9 cellular contexts compared by ENCODE assay signal in genomic region chr2:113157897-113158753, GRCh38. TPM values are rescaled to one million over a fixed set of nuclear protein-coding genes. Genes with fewer than 3 reads are reported as not detected.
DNase-seq lines count a peak whose midpoint lies in the region; TF ChIP-seq lines count a peak whose summit lies in the region.
"Had no signal": no experiment of that assay in that cellular context is flagged by ENCODE, and none has a peak within 500 bp of the region (broad histone marks: within the 10 kb centered on the region; RNA-seq: fewer than 3 reads in every experiment).

No MANE protein-coding gene starts in this region.

- intact Hi-C loops in posterior vena cava (cut with DNase I), result no loop called here

- POLR2A ChIA-PET in GM10248 (lab: Yijun Ruan, JAX), result no interaction called here

- no peak for DNase-seq in GM12865 (ENCODE audit: low read depth)
- no peak for DNase-seq in NT2/D1 (ENCODE audit: low read depth, low spot score)
- DNase-seq in epithelial cell of proximal tubule (ENCODE audit: low read depth), result no peak
- DNase-seq in posterior vena cava (ENCODE audit: low spot score), result peak; percentile 35
- no peak for DNase-seq in midbrain (lab: John Stamatoyannopoulos, UW)
- no peak for DNase-seq in foreskin melanocyte
- no peak for DNase-seq in LoVo (ENCODE audit: low spot score)
- DNase-seq in GM10248 (ENCODE audit: extremely low spot score), result no peak

- H3K36me3 ChIP-seq in NT2/D1 (ENCODE audit: insufficient read depth, insufficient read length, low read length), result no peaks in the 10 kb centered on the region

- H3K9ac ChIP-seq in NT2/D1 (ENCODE audit: insufficient read length, low read depth), result peak overlapping the region; percentile 93

- TF ChIP-seq CTCF in GM12865 (IDR thresholded peaks at IDR 0.05; ENCODE audit: insufficient read depth, low read depth, low read length, missing control alignments) (no peak), epithelial cell of proximal tubule (conservative IDR thresholded peaks at IDR 0.05; ENCODE audit: low read depth, low read length) (no peak), GM10248 (IDR thresholded peaks at IDR 0.05; ENCODE audit: control extremely low read depth, extremely low read depth, low read depth, missing control alignments) (no peak)

- peaks cover 13% of the 10 kb centered on the region for H3K27me3 ChIP-seq in NT2/D1 (ENCODE audit: insufficient read depth, insufficient read length)

- no peaks in the 10 kb centered on the region for H3K9me3 ChIP-seq in NT2/D1 (ENCODE audit: insufficient read depth, low read length)

- H3K4me1 ChIP-seq in NT2/D1 (ENCODE audit: insufficient read depth, insufficient read length), result peaks cover 9% of the 10 kb centered on the region

- H3K4me3 ChIP-seq in GM12865 (ENCODE audit: low read depth, low read length) (peak overlapping the region; percentile 51), NT2/D1 (ENCODE audit: insufficient read length, low read depth) (peak overlapping the region; percentile 71), epithelial cell of proximal tubule (ENCODE audit: low read depth, low read length) (peak overlapping the region; percentile 59)

- CTCF ChIA-PET in GM10248 (lab: Yijun Ruan, JAX), result interaction anchor here (0.8 to 6.6 kb wide), 8 partner anchors 8 to 46 kb away, joined by 3 to 77 read pairs (median 4); partner anchors contain the start of gene PSD4

RNA-seq across cellular contexts. Expression of gene PSD4, which starts 15.6 kb away (rescaled TPM):
- total RNA-seq in epithelial cell of proximal tubule (5.9 and 7.3 TPM in 2 replicates), posterior vena cava (10 to 100 TPM in 1 of 2 donors, 1 to 10 TPM in 1; 5.8 to 10.5 TPM)

RNA-seq across cellular contexts. Expression of gene IL1RN, which starts 30.7 kb away (rescaled TPM):
- 0.29 and 1.1 TPM in 2 replicates for total RNA-seq in epithelial cell of proximal tubule
- 1 to 10 TPM; 1.7 to 3.0 TPM for total RNA-seq in posterior vena cava
- total RNA-seq: temporal lobe had no signal
